In genomic region chr22:39931271-39931670, GRCh38 we compare ENCODE assay signal across 19 cellular contexts. TPM values are rescaled to one million over a fixed set of nuclear protein-coding genes. Genes with fewer than 3 reads are reported as not detected.
DNase-seq lines count a peak whose midpoint lies in the region; ATAC-seq and TF ChIP-seq lines count a peak whose summit lies in the region.
"Had no signal": no experiment of that assay in that cellular context is flagged by ENCODE, and none has a peak within 500 bp of the region (broad histone marks: within the 10 kb centered on the region; RNA-seq: fewer than 3 reads in every experiment).

No MANE protein-coding gene starts in this region.

- peak overlapping the region; percentile 1 to 25 for H3K4me3 ChIP-seq in CD4-positive, alpha-beta memory T cell (ENCODE audit: low read length in 2 of 2)
- H3K4me3 ChIP-seq: GM12878, SJCRH30 had no signal

- no peak for DNase-seq in activated T-cell treated with anti-CD3 and anti-CD28 coated beads, Interleukin-2, amount 50 U/mL, for 4 hours
- DNase-seq in activated T-cell treated with anti-CD3 and anti-CD28 coated beads for 4 hours (no peak), T-cell (peak in 1 of 34 experiments; percentile 10), cortex of kidney (lab: John Stamatoyannopoulos, UW) (no peak), HFFc6 (no peak)
- peak in 1 of 5 donors; percentile 31 for DNase-seq in CD4-positive, alpha-beta memory T cell
- DNase-seq in stimulated activated naive CD8-positive, alpha-beta T cell treated with anti-CD3 and anti-CD28 coated beads, Interleukin-15, Interleukin-2, amounts not matched to agents 100 U/mL and 50 U/mL, for 24 hours = peak; percentile 12
- DNase-seq: DMS79 treated with DMSO at 0.1 percent for 48 hours, GOT3, Karpas-422, MM.1S, NCI-H1105, NCI-H1694, NCI-H510A treated with DMSO at 0.1 percent for 48 hours, PC-3, SJCRH30 had no signal

- intact Hi-C loops in CD4-positive, alpha-beta memory T cell (cut with micrococcal nuclease) = loop anchor here (1.0 to 10.0 kb wide), 2 partner anchors 14 to 96 kb away; no protein-coding TSS in a partner anchor

- peaks cover 100% of the 10 kb centered on the region for H3K4me1 ChIP-seq in CD4-positive, alpha-beta memory T cell (ENCODE audit: insufficient read depth, low read length)
- H3K4me1 ChIP-seq: SJCRH30 had no signal

- ATAC-seq in activated T-cell treated with anti-CD3 and anti-CD28 coated beads, Interleukin-2, amount 50 U/mL, for 4 hours = peak; percentile 15 to 26
- peak; percentile 15 to 37 (median 31) for ATAC-seq in T-cell (replicated peaks in 1 of 4)
- ATAC-seq in stimulated activated naive CD8-positive, alpha-beta T cell treated with anti-CD3 and anti-CD28 coated beads, Interleukin-15, Interleukin-2, amounts not matched to agents 100 U/mL and 50 U/mL, for 24 hours = peak; percentile 63
- ATAC-seq in HG03432 (IDR thresholded peaks at IDR 0.05; ENCODE audit: unreplicated experiment) = no peak
- ATAC-seq: GM12878, PC-3 had no signal

- no peak for TF ChIP-seq CTCF in HFFc6 (IDR thresholded peaks at IDR 0.05)

- H3K27ac Mint-ChIP-seq in CD4-positive, alpha-beta memory T cell = no peak overlapping the region
- H3K27ac Mint-ChIP-seq in T-cell (no peak overlapping the region), HFFc6 (no peak overlapping the region)

- H3K9me3 ChIP-seq in CD4-positive, alpha-beta memory T cell (ENCODE audit: control insufficient read depth in 1 of 2, low read length in 2 of 2) = no peaks in the 10 kb centered on the region
- H3K9me3 ChIP-seq: SJCRH30 had no signal

- no peaks in the 10 kb centered on the region for H3K27me3 Mint-ChIP-seq in activated T-cell treated with anti-CD3 and anti-CD28 coated beads, Interleukin-2, amount 50 U/mL, for 4 hours (ENCODE audit: low read depth)
- no peaks in the 10 kb centered on the region for H3K27me3 Mint-ChIP-seq in CD4-positive, alpha-beta memory T cell
- H3K27me3 Mint-ChIP-seq in T-cell (no peaks in the 10 kb centered on the region), HFFc6 (ENCODE audit: insufficient read depth) (peaks cover 35% of the 10 kb centered on the region)

- POLR2A ChIA-PET in CD4-positive, alpha-beta memory T cell (lab: Charles Lee; ENCODE audit: partially characterized antibody) = interaction anchor here (7.3 to 11.5 kb wide), 2 partner anchors 8 to 20 kb away, joined by 74 to 424 read pairs; no protein-coding TSS in a partner anchor
- POLR2A ChIA-PET in T-cell (lab: Charles Lee) = no interaction called here

- H3K4me1 Mint-ChIP-seq in activated T-cell treated with anti-CD3 and anti-CD28 coated beads, Interleukin-2, amount 50 U/mL, for 4 hours (ENCODE audit: low read depth) = peaks cover 41% of the 10 kb centered on the region
- peaks cover 39 to 42% (median 41%) of the 10 kb centered on the region in 4 donors for H3K4me1 Mint-ChIP-seq in CD4-positive, alpha-beta memory T cell
- H3K4me1 Mint-ChIP-seq in T-cell (peaks cover 41 to 42% (median 42%) of the 10 kb centered on the region in 3 donors), HFFc6 (ENCODE audit: low read depth) (no peaks in the 10 kb centered on the region)

- H3K4me3 Mint-ChIP-seq in activated T-cell treated with anti-CD3 and anti-CD28 coated beads, Interleukin-2, amount 50 U/mL, for 4 hours = no peak overlapping the region
- H3K4me3 Mint-ChIP-seq in CD4-positive, alpha-beta memory T cell = no peak overlapping the region
- no peak overlapping the region for H3K4me3 Mint-ChIP-seq in T-cell
- no peak overlapping the region for H3K4me3 Mint-ChIP-seq in HFFc6

- CTCF ChIA-PET in CD4-positive, alpha-beta memory T cell (lab: Charles Lee; ENCODE audit: partially characterized antibody) = interaction anchor here (0.6 to 1.1 kb wide), 2 partner anchors 16 to 94 kb away, joined by 3 read pairs; no protein-coding TSS in a partner anchor
- CTCF ChIA-PET in T-cell (lab: Charles Lee) = no interaction called here

- H3K27ac ChIP-seq in CD4-positive, alpha-beta memory T cell (ENCODE audit: low read depth, low read length) = peak overlapping the region; percentile 40
- H3K27ac ChIP-seq: SJCRH30 had no signal

- peaks cover 2% of the 10 kb centered on the region for H3K36me3 Mint-ChIP-seq in activated T-cell treated with anti-CD3 and anti-CD28 coated beads, Interleukin-2, amount 50 U/mL, for 4 hours (ENCODE audit: insufficient read depth)
- peaks cover 12 to 30% of the 10 kb centered on the region in 2 donors for H3K36me3 Mint-ChIP-seq in CD4-positive, alpha-beta memory T cell
- H3K36me3 Mint-ChIP-seq in T-cell (peaks cover 11% of the 10 kb centered on the region), HFFc6 (ENCODE audit: low read depth) (no peaks in the 10 kb centered on the region)

- no peaks in the 10 kb centered on the region for H3K36me3 ChIP-seq in CD4-positive, alpha-beta memory T cell (ENCODE audit: insufficient read depth, low read length)
- H3K36me3 ChIP-seq: SJCRH30 had no signal

- H3K27me3 ChIP-seq in CD4-positive, alpha-beta memory T cell (ENCODE audit: insufficient read depth, low read length) = no peaks in the 10 kb centered on the region

- no peaks in the 10 kb centered on the region for H3K9me3 Mint-ChIP-seq in activated T-cell treated with anti-CD3 and anti-CD28 coated beads, Interleukin-2, amount 50 U/mL, for 4 hours
- H3K9me3 Mint-ChIP-seq in CD4-positive, alpha-beta memory T cell = no peaks in the 10 kb centered on the region
- H3K9me3 Mint-ChIP-seq in T-cell (no peaks in the 10 kb centered on the region), HFFc6 (no peaks in the 10 kb centered on the region)

RNA-seq across cellular contexts. Expression of gene TMA7B, which starts 28.9 kb away (rescaled TPM):
- under 1 TPM; 0.61 to 0.92 (median 0.76) TPM for total RNA-seq in activated T-cell treated with anti-CD3 and anti-CD28 coated beads, Interleukin-2, amount 50 U/mL, for 4 hours
- 10 to 100 TPM in 1 of 2 experiments, 1 to 10 TPM in 1; 9.3 to 10.2 TPM for total RNA-seq in CD4-positive, alpha-beta memory T cell
- 1 to 10 TPM in 1 of 2 donors, not detected in 1; 3.3 TPM for polyA plus RNA-seq in CD4-positive, alpha-beta memory T cell
- total RNA-seq in T-cell = 10 to 100 TPM in 2 of 5 donors, 1 to 10 TPM in 3; 7.8 to 18.9 (median 9.0) TPM
- total RNA-seq in HFFc6 (2021; fragmentation: NEBNext Ultra II Directional; extraction: Animal tissue kit (Norgen Biotek cat#: 25700)) = not detected
- total RNA-seq: A673, PC-3 had no signal

RNA-seq across cellular contexts. Expression of gene GRAP2, which starts 30.4 kb away (rescaled TPM):
- 10 to 100 TPM; 19.5 to 40.4 (median 26.4) TPM for total RNA-seq in activated T-cell treated with anti-CD3 and anti-CD28 coated beads, Interleukin-2, amount 50 U/mL, for 4 hours
- 100 to 1,000 TPM; 134 to 140 TPM for total RNA-seq in CD4-positive, alpha-beta memory T cell
- 10 to 100 TPM; 53.1 to 86.7 TPM for polyA plus RNA-seq in CD4-positive, alpha-beta memory T cell
- 100 to 1,000 TPM; 138 to 199 (median 157) TPM for total RNA-seq in T-cell
- not detected for total RNA-seq in HFFc6 (2021; fragmentation: NEBNext Ultra II Directional; extraction: Animal tissue kit (Norgen Biotek cat#: 25700))
- total RNA-seq: A673, PC-3, SJCRH30 had no signal

RNA-seq across cellular contexts. Expression of gene ENTHD1, which starts 37.7 kb away (rescaled TPM):
- total RNA-seq in activated T-cell treated with anti-CD3 and anti-CD28 coated beads, Interleukin-2, amount 50 U/mL, for 4 hours = under 1 TPM; 0.38 to 0.53 (median 0.41) TPM
- under 1 TPM; 0.26 to 0.47 TPM for total RNA-seq in CD4-positive, alpha-beta memory T cell
- under 1 TPM; 0.10 to 0.14 TPM for polyA plus RNA-seq in CD4-positive, alpha-beta memory T cell
- under 1 TPM; 0.13 to 0.36 (median 0.20) TPM for total RNA-seq in T-cell
- not detected for total RNA-seq in HFFc6 (2021; fragmentation: NEBNext Ultra II Directional; extraction: Animal tissue kit (Norgen Biotek cat#: 25700))
- total RNA-seq: A673, PC-3, SJCRH30 had no signal

Comparison
In these comparisons a context has a peak if more than half of its experiments do, and no peak if none do; other contexts are left out.
1. RNA of gene TMA7B, which starts 28.9 kb away (total RNA-seq): 9.3 to 10.2 TPM in CD4-positive, alpha-beta memory T cell and 7.8 to 18.9 TPM in T-cell; 0.61 to 0.92 TPM in activated T-cell treated with anti-CD3 and anti-CD28 coated beads, Interleukin-2, amount 50 U/mL, for 4 hours and not detected in HFFc6; every median in the first group is over 4 times any median in the second.
2. RNA of gene GRAP2, which starts 30.4 kb away (total RNA-seq): 138 to 199 TPM in T-cell, 134 to 140 TPM in CD4-positive, alpha-beta memory T cell and 19.5 to 40.4 TPM in activated T-cell treated with anti-CD3 and anti-CD28 coated beads, Interleukin-2, amount 50 U/mL, for 4 hours; not detected in HFFc6; every median in the first group is over 10 times any median in the second.